11 cellular contexts compared by ENCODE assay signal in genomic region chr7:142739927-142740492, GRCh38. TPM values are rescaled to one million over a fixed set of nuclear protein-coding genes. Genes with fewer than 3 reads are reported as not detected.
DNase-seq lines count a peak whose midpoint lies in the region; ATAC-seq, FAIRE-seq and TF ChIP-seq lines count a peak whose summit lies in the region.
"Had no signal": no experiment of that assay in that cellular context is flagged by ENCODE, and none has a peak within 500 bp of the region (broad histone marks: within the 10 kb centered on the region; RNA-seq: fewer than 3 reads in every experiment).

No MANE protein-coding gene starts in this region.

- H3K4me1 Mint-ChIP-seq in activated CD8-positive, alpha-beta memory T cell treated with anti-CD3 and anti-CD28 coated beads, Interleukin-2, amount 10 ng/mL, durations not matched to agents 7 days and 5 days, result peaks cover 2% of the 10 kb centered on the region

- 21 to 25% methylated on average over 2 of the region's 2 CpGs for WGBS in pancreas, 2 donors

- peaks cover 14 to 16% (median 15%) of the 10 kb centered on the region in 3 donors for H3K4me1 ChIP-seq in pancreas

- no peak overlapping the region for H3K27ac Mint-ChIP-seq in activated CD8-positive, alpha-beta memory T cell treated with anti-CD3 and anti-CD28 coated beads, Interleukin-2, amount 10 ng/mL, durations not matched to agents 7 days and 5 days

- no peaks in the 10 kb centered on the region for H3K36me3 ChIP-seq in pancreas
- H3K36me3 ChIP-seq in H7 (replicated peaks; ENCODE audit: control insufficient read depth, insufficient read depth, low read length), result no peaks in the 10 kb centered on the region

- H3K27ac ChIP-seq in pancreas, result peak overlapping the region in 2 of 4 donors; percentile 64 to 76

- FAIRE-seq in pancreas (lab: Jason Lieb, UNC), result no peak
- FAIRE-seq: keratinocyte had no signal

- H3K27me3 ChIP-seq in pancreas (no peaks in the 10 kb centered on the region), H7 (ENCODE audit: control insufficient read depth, insufficient read depth, low read length) (no peaks in the 10 kb centered on the region)

- CTCF ChIA-PET in activated CD8-positive, alpha-beta memory T cell treated with anti-CD3 and anti-CD28 coated beads, Interleukin-2, amount 10 ng/mL, durations not matched to agents 7 days and 5 days (lab: Charles Lee), result no interaction called here

- peaks cover 2% of the 10 kb centered on the region for H3K27me3 Mint-ChIP-seq in activated CD8-positive, alpha-beta memory T cell treated with anti-CD3 and anti-CD28 coated beads, Interleukin-2, amount 10 ng/mL, durations not matched to agents 7 days and 5 days

- intact Hi-C loops in pancreas (cut with DNase I), result no loop called here

- TF ChIP-seq CTCF in pancreas (IDR thresholded peaks at IDR 0.05), result no peak

- H3K9me3 Mint-ChIP-seq in activated CD8-positive, alpha-beta memory T cell treated with anti-CD3 and anti-CD28 coated beads, Interleukin-2, amount 10 ng/mL, durations not matched to agents 7 days and 5 days (ENCODE audit: low read depth), result no peaks in the 10 kb centered on the region

- no peaks in the 10 kb centered on the region for H3K36me3 Mint-ChIP-seq in activated CD8-positive, alpha-beta memory T cell treated with anti-CD3 and anti-CD28 coated beads, Interleukin-2, amount 10 ng/mL, durations not matched to agents 7 days and 5 days

- peak; percentile 39 for ATAC-seq in activated CD8-positive, alpha-beta memory T cell treated with anti-CD3 and anti-CD28 coated beads, Interleukin-2, amount 10 ng/mL, durations not matched to agents 7 days and 5 days
- peak; percentile 87 for ATAC-seq in HG02571 (IDR thresholded peaks at IDR 0.05; ENCODE audit: unreplicated experiment)
- peak; percentile 35 to 63 (median 54) for ATAC-seq in pancreas

- peak overlapping the region; percentile 65 for H3K4me3 Mint-ChIP-seq in activated CD8-positive, alpha-beta memory T cell treated with anti-CD3 and anti-CD28 coated beads, Interleukin-2, amount 10 ng/mL, durations not matched to agents 7 days and 5 days

- no peak overlapping the region for H3K4me3 ChIP-seq in pancreas
- no peak overlapping the region for H3K4me3 ChIP-seq in H7 (ENCODE audit: insufficient read depth, low read depth, low read length)

- no peak for DNase-seq in activated CD8-positive, alpha-beta memory T cell treated with anti-CD3 and anti-CD28 coated beads, Interleukin-2, amount 10 ng/mL, durations not matched to agents 7 days and 5 days
- DNase-seq in activated CD8-positive, alpha-beta memory T cell treated with anti-CD3 and anti-CD28 coated beads, Interleukin-2, amount 50 U/mL, for 48 hours, result no peak
- DNase-seq in NCI-H69 (lab: John Stamatoyannopoulos, UW), result peak; percentile 7
- no peak for DNase-seq in pancreas
- no peak for DNase-seq in SHP77 (lab: John Stamatoyannopoulos, UW)
- DNase-seq in H7, result no peak
- DNase-seq in COLO829 (ENCODE audit: low spot score), result no peak
- DNase-seq: NCI-H2171 treated with DMSO at 0.1 percent for 48 hours had no signal

- no peaks in the 10 kb centered on the region for H3K9me3 ChIP-seq in pancreas

RNA-seq across cellular contexts. Expression of gene PRSS1, which starts 9.3 kb away (rescaled TPM):
- total RNA-seq in activated CD8-positive, alpha-beta memory T cell treated with anti-CD3 and anti-CD28 coated beads, Interleukin-2, amount 10 ng/mL, durations not matched to agents 7 days and 5 days, result not detected
- over 10,000 TPM; 23,499 to 66,172 (median 43,326) TPM for total RNA-seq in pancreas
- over 10,000 TPM; 22,582 to 45,101 TPM for polyA plus RNA-seq in pancreas
- 0.62 and 0.96 TPM in 2 replicates for total RNA-seq in H7 (2014; rRNA removed; shearing (Covaris generic))
- polyA plus RNA-seq: BJ, keratinocyte had no signal

RNA-seq across cellular contexts. Expression of gene PRSS2, which starts 30.8 kb away (rescaled TPM):
- not detected for total RNA-seq in activated CD8-positive, alpha-beta memory T cell treated with anti-CD3 and anti-CD28 coated beads, Interleukin-2, amount 10 ng/mL, durations not matched to agents 7 days and 5 days
- over 10,000 TPM; 42,431 to 136,252 (median 67,286) TPM for total RNA-seq in pancreas
- polyA plus RNA-seq in pancreas, result over 10,000 TPM; 25,162 to 43,147 TPM
- 0.97 TPM in 1 of 2 replicates, not detected in the other for total RNA-seq in H7 (2014; rRNA removed; shearing (Covaris generic))
- polyA plus RNA-seq: BJ, keratinocyte had no signal

Comparison
In these comparisons a context has a peak if more than half of its experiments do, and no peak if none do; other contexts are left out.
1. RNA of gene PRSS1, which starts 9.3 kb away (total RNA-seq): 23,499 to 66,172 TPM in pancreas; 0.62 to 0.96 TPM in H7 and not detected in activated CD8-positive, alpha-beta memory T cell treated with anti-CD3 and anti-CD28 coated beads, Interleukin-2, amount 10 ng/mL, durations not matched to agents 7 days and 5 days; every median in the first group is over 1,000 times any median in the second.
2. RNA of gene PRSS2, which starts 30.8 kb away (total RNA-seq): 42,431 to 136,252 TPM in pancreas; 0.97 TPM in H7 and not detected in activated CD8-positive, alpha-beta memory T cell treated with anti-CD3 and anti-CD28 coated beads, Interleukin-2, amount 10 ng/mL, durations not matched to agents 7 days and 5 days; every median in the first group is over 1,000 times any median in the second.
3. Peak in every context shown above with its lines, with median percentiles within 50 percentile points of each other: ATAC-seq.